1 cellular context compared by ENCODE assay signal in genomic region chr19:17998827-17999150, GRCh38.
TF ChIP-seq lines count a peak whose summit lies in the region.

No MANE protein-coding gene starts in this region.

TF ChIP-seq in HCT116, 20 proteins besides CTCF, POLR2A, EP300 and RAD21 (continued from another document):
- no peak for TF ChIP-seq CEBPB (IDR thresholded peaks at IDR 0.05; ENCODE audit: low read depth)
- no peak for TF ChIP-seq ZBTB33 (IDR thresholded peaks at IDR 0.05; ENCODE audit: extremely low read depth, insufficient replicate concordance, low read length)
- no peak for TF ChIP-seq JUND (IDR thresholded peaks at IDR 0.05)
- no peak for TF ChIP-seq EGR1 (IDR thresholded peaks at IDR 0.05; ENCODE audit: low read depth)
- no peak for TF ChIP-seq CBX3 (IDR thresholded peaks at IDR 0.05; ENCODE audit: low read depth)
- no peak for TF ChIP-seq REST (IDR thresholded peaks at IDR 0.05; ENCODE audit: low read depth)
- TF ChIP-seq TCF7L2 (IDR thresholded peaks at IDR 0.05; ENCODE audit: borderline replicate concordance, extremely low read depth, insufficient read depth, insufficient read length) = no peak
- TF ChIP-seq, protein P1, sequence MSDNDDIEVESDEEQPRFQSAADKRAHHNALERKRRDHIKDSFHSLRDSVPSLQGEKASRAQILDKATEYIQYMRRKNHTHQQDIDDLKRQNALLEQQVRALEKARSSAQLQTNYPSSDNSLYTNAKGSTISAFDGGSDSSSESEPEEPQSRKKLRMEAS (IDR thresholded peaks at IDR 0.05) = no peak
- no peak for TF ChIP-seq EZH2phosphoT487 (IDR thresholded peaks at IDR 0.05; ENCODE audit: borderline replicate concordance)
- TF ChIP-seq ZFX (IDR thresholded peaks at IDR 0.05) = no peak
- TF ChIP-seq FOSL1 (IDR thresholded peaks at IDR 0.05; ENCODE audit: low read depth) = no peak
- TF ChIP-seq SRF (IDR thresholded peaks at IDR 0.05; ENCODE audit: low read depth) = no peak
- TF ChIP-seq ATF3 (IDR thresholded peaks at IDR 0.05) = no peak
- TF ChIP-seq ZNF274 (IDR thresholded peaks at IDR 0.05; ENCODE audit: low read depth, low read length) = no peak
- TF ChIP-seq EZH2 (IDR thresholded peaks at IDR 0.05) = no peak
- no peak for TF ChIP-seq SIN3A (IDR thresholded peaks at IDR 0.05; ENCODE audit: low read depth)
- TF ChIP-seq POLR2AphosphoS5 (IDR thresholded peaks at IDR 0.05; ENCODE audit: low read depth, low read length) = no peak
